ENCODE assay signal across 28 cellular contexts in genomic region chr17:6779411-6779810, GRCh38. TPM values are rescaled to one million over a fixed set of nuclear protein-coding genes. Genes with fewer than 3 reads are reported as not detected.
"Had no signal": no experiment of that assay in that cellular context is flagged by ENCODE, and none has a peak within 500 bp of the region (broad histone marks: within the 10 kb centered on the region; RNA-seq: fewer than 3 reads in every experiment).

No MANE protein-coding gene starts in this region.

- H3K36me3 ChIP-seq: adrenal gland, Peyer's patch had no signal

- DNase-seq: activated B cell treated with CpG ODN at 0.5 μM for 24 hours; activated CD4-positive, alpha-beta memory T cell treated with anti-CD3 and anti-CD28 coated beads, Interleukin-2, amount 10 ng/mL, durations not matched to agents 7 days and 5 days; activated CD4-positive, alpha-beta T cell treated with anti-CD3 and anti-CD28 coated beads for 1 hour; activated CD4-positive, alpha-beta T cell treated with anti-CD3 and anti-CD28 coated beads, Interleukin-2, amount 50 U/mL, for 1 hour; activated gamma-delta T cell; activated naive CD4-positive, alpha-beta T cell treated with anti-CD3 and anti-CD28 coated beads for 36 hours; activated naive CD8-positive, alpha-beta T cell treated with anti-CD3 and anti-CD28 coated beads, Interleukin-2, amount 10 ng/mL, durations not matched to agents 7 days and 5 days; activated T-cell treated with anti-CD3 and anti-CD28 coated beads for 4 hours; activated T-cell treated with anti-CD3 and anti-CD28 coated beads, Interleukin-2, amount 50 U/mL, for 48 hours; adrenal gland; anterior cingulate cortex; central memory CD4-positive, alpha-beta T cell; Kasumi-1; KBM-7; NCI-H1105 treated with DMSO at 0.1 percent for 48 hours; NCI-H1436 treated with DMSO at 0.1 percent for 48 hours; NCI-H187 treated with DMSO at 0.1 percent for 48 hours; NCI-H2081 treated with DMSO at 0.1 percent for 48 hours; NCI-H446; NCI-H524; NCI-H82; Peyer's patch; SHP77 treated with DMSO at 0.1 percent for 48 hours; T-helper 17 cell; T-helper 9 cell had no signal

- H3K4me1 ChIP-seq: adrenal gland had no signal

- H3K4me3 ChIP-seq: adrenal gland, Peyer's patch had no signal

- ATAC-seq: activated T-helper 17 cell treated with anti-CD3 and anti-CD28 coated beads, Interleukin-2, amount 50 U/mL, for 72 hours; T-helper 17 cell had no signal

- H3K27ac ChIP-seq: adrenal gland, Peyer's patch had no signal

- H3K27me3 ChIP-seq: adrenal gland, Peyer's patch had no signal

- H3K9me3 ChIP-seq: adrenal gland had no signal

RNA-seq across cellular contexts. Expression of gene FBXO39, which starts 3.4 kb away (rescaled TPM):
- total RNA-seq: activated CD8-positive, alpha-beta memory T cell treated with anti-CD3 and anti-CD28 coated beads for 36 hours; activated naive CD4-positive, alpha-beta T cell treated with anti-CD3 and anti-CD28 coated beads for 36 hours; SK-MEL-5 had no signal

RNA-seq across cellular contexts. Expression of gene TEKT1, which starts 52.1 kb away (rescaled TPM):
- total RNA-seq: activated B cell treated with CpG ODN at 0.5 μM for 24 hours; activated CD4-positive, alpha-beta memory T cell treated with anti-CD3 and anti-CD28 coated beads, Interleukin-2, amount 10 ng/mL, durations not matched to agents 7 days and 5 days; activated CD8-positive, alpha-beta memory T cell treated with anti-CD3 and anti-CD28 coated beads for 36 hours; activated naive CD4-positive, alpha-beta T cell treated with anti-CD3 and anti-CD28 coated beads for 36 hours; activated naive CD8-positive, alpha-beta T cell treated with anti-CD3 and anti-CD28 coated beads, Interleukin-2, amount 10 ng/mL, durations not matched to agents 7 days and 5 days; activated T-helper 17 cell treated with anti-CD3 and anti-CD28 coated beads, Interleukin-2, amount 50 U/mL, for 72 hours; Peyer's patch; SK-MEL-5 had no signal
